ENCODE assay signal across 19 cellular contexts in the genomic region with DNA sequence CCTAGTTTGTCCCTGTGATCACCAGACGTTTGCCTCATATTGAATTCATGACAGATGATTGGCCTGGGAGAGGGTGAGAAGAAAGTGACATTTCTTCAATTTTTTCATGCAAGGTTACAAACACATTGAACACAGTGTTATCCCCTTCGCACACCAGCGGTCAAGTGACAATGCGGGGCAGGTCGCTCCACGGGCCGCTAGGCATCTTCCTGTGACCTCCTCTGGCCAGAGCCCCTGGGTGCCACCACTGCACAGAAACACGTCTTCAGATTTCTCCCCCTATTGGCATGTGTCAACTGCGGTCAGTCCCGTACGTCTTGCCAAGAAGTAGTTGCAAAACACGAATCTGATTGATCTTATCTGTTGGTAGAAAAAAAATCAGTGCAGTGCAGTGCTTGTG.
"Had no signal": no experiment of that assay in that cellular context is flagged by ENCODE, and none has a peak within 500 bp of the region (broad histone marks: within the 10 kb centered on the region; RNA-seq: fewer than 3 reads in every experiment).

No MANE protein-coding gene starts in this region.

- H3K4me1 ChIP-seq: esophagus squamous epithelium, gastrocnemius medialis, heart left ventricle, left lung, lower lobe of right lung had no signal

- ATAC-seq: gastrocnemius medialis, heart left ventricle, left lung, left ventricle myocardium superior, lower lobe of right lung, mucosa of descending colon had no signal

- H3K27me3 ChIP-seq: dorsolateral prefrontal cortex, esophagus squamous epithelium, gastrocnemius medialis, hepatocyte, left lung had no signal

- H3K4me3 Mint-ChIP-seq: mesothelial cell of epicardium had no signal

- H3K36me3 ChIP-seq: esophagus squamous epithelium, gastrocnemius medialis, heart left ventricle, left lung, lower lobe of right lung had no signal

- H3K4me1 Mint-ChIP-seq: mesothelial cell of epicardium had no signal

- H3K4me3 ChIP-seq: coronary artery, dorsolateral prefrontal cortex, esophagus squamous epithelium, gastrocnemius medialis, heart left ventricle, hepatocyte, left lung, lower lobe of right lung, mucosa of descending colon had no signal

- H3K27ac Mint-ChIP-seq: mesothelial cell of epicardium had no signal

- H3K79me2 ChIP-seq: hepatocyte had no signal

- H3K9me3 ChIP-seq: esophagus squamous epithelium, gastrocnemius medialis, heart left ventricle, left lung, lower lobe of right lung, mucosa of descending colon had no signal

- H3K36me3 Mint-ChIP-seq: mesothelial cell of epicardium had no signal

- DNase-seq: dermis blood vessel endothelial cell; dorsolateral prefrontal cortex; effector CD4-positive, alpha-beta T cell; effector memory CD4-positive, alpha-beta T cell; esophagus squamous epithelium; foreskin fibroblast; foreskin melanocyte; gastrocnemius medialis; heart left ventricle; hypothalamus; kidney glomerular epithelial cell; left lung; left ventricle myocardium superior; lower lobe of right lung; mesenchymal stem cell; mucosa of descending colon had no signal

- H3K27ac ChIP-seq: coronary artery, esophagus squamous epithelium, gastrocnemius medialis, heart left ventricle, hepatocyte, left lung, lower lobe of right lung had no signal

- H3K4me2 ChIP-seq: hepatocyte had no signal

- H2AFZ ChIP-seq: hepatocyte had no signal
